Comparison of ENCODE assay signal across 33 cellular contexts in the genomic region with DNA sequence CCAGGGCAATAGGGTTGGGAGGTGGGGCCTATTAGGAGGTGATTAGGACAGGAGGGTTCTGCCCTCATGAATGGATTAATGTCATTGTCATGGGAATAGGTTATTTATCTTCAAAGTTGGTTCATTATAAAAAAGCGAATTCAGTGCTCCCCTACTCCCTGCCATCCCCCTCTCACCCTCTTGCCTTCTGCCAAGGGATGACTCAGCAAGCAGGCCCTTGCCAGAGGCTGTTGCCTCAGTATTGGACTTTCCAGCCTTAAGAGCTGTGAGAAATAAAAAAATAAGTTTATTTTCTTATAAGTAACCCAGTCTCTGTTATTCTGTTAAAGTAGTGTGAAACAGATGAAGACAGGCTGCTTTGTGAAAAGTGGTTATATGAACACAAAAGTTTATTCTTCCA.
A peak's percentile ranks its signal among the peaks of the same experiment; 100 is the strongest.
DNase-seq lines count a peak whose midpoint lies in the region; ATAC-seq, FAIRE-seq and TF ChIP-seq lines count a peak whose summit lies in the region.
"Had no signal": no experiment of that assay in that cellular context is flagged by ENCODE, and none has a peak within 500 bp of the region (broad histone marks: within the 10 kb centered on the region; RNA-seq: fewer than 3 reads in every experiment).

No MANE protein-coding gene starts in this region.

- no peak for ATAC-seq in HG03159 (IDR thresholded peaks at IDR 0.05; ENCODE audit: unreplicated experiment)
- ATAC-seq: body of pancreas; GM12878; left lobe of liver; stimulated activated memory B cell treated with anti-CD40 and anti-IgM and Interleukin-4, amounts not matched to agents 10 μg/mL and 1 μg/mL and 100 μg/mL, for 72 hours had no signal

- no peak overlapping the region for H3K27ac Mint-ChIP-seq in progenitor cell of endocrine pancreas
- H3K27ac Mint-ChIP-seq: activated CD4-positive, alpha-beta T cell treated with anti-CD3 and anti-CD28 coated beads, Interleukin-2, amount 10 ng/mL, durations not matched to agents 24 days and 14 days; activated T-cell treated with anti-CD3 and anti-CD28 coated beads, Interleukin-2, amount 50 U/mL, for 24 hours; CD4-positive, alpha-beta T cell; immature natural killer cell; nephron progenitor cell; stimulated activated memory B cell treated with anti-CD40 and anti-IgM and Interleukin-4, amounts not matched to agents 10 μg/mL and 1 μg/mL and 100 μg/mL, for 72 hours; type B pancreatic cell had no signal

- no peak overlapping the region for H3K4me3 ChIP-seq in epithelial cell of esophagus (ENCODE audit: low read length)
- H3K4me3 ChIP-seq: body of pancreas, esophagus muscularis mucosa, GM12878, SJCRH30 had no signal

- FAIRE-seq in urothelium cell line (lab: Jason Lieb, UNC) = no peak
- FAIRE-seq: GM12878, H54, RCC 7860 had no signal

- peaks cover 1% of the 10 kb centered on the region for H3K4me1 Mint-ChIP-seq in progenitor cell of endocrine pancreas (ENCODE audit: low read depth)
- H3K4me1 Mint-ChIP-seq: activated CD4-positive, alpha-beta T cell treated with anti-CD3 and anti-CD28 coated beads, Interleukin-2, amount 10 ng/mL, durations not matched to agents 24 days and 14 days; immature natural killer cell; nephron progenitor cell; stimulated activated memory B cell treated with anti-CD40 and anti-IgM and Interleukin-4, amounts not matched to agents 10 μg/mL and 1 μg/mL and 100 μg/mL, for 72 hours had no signal

- peaks cover 8% of the 10 kb centered on the region for H3K9me3 Mint-ChIP-seq in progenitor cell of endocrine pancreas (ENCODE audit: low read depth)
- H3K9me3 Mint-ChIP-seq: CD4-positive, alpha-beta T cell had no signal

- H3K36me3 Mint-ChIP-seq in progenitor cell of endocrine pancreas (ENCODE audit: insufficient read depth) = peaks cover 2% of the 10 kb centered on the region
- H3K36me3 Mint-ChIP-seq: immature natural killer cell; stimulated activated memory B cell treated with anti-CD40 and anti-IgM and Interleukin-4, amounts not matched to agents 10 μg/mL and 1 μg/mL and 100 μg/mL, for 72 hours; type B pancreatic cell had no signal

- H3K27me3 Mint-ChIP-seq in progenitor cell of endocrine pancreas = no peaks in the 10 kb centered on the region
- H3K27me3 Mint-ChIP-seq: activated CD4-positive, alpha-beta T cell treated with anti-CD3 and anti-CD28 coated beads, Interleukin-2, amount 10 ng/mL, durations not matched to agents 24 days and 14 days; activated T-cell treated with anti-CD3 and anti-CD28 coated beads, Interleukin-2, amount 50 U/mL, for 24 hours; CD4-positive, alpha-beta T cell had no signal

- TF ChIP-seq CTCF in epithelial cell of esophagus (IDR thresholded peaks at IDR 0.05; ENCODE audit: insufficient read depth, low read depth, low read length, missing control alignments) = no peak
- TF ChIP-seq CTCF in progenitor cell of endocrine pancreas (IDR thresholded peaks at IDR 0.05; ENCODE audit: unreplicated experiment) = no peak

- peak; percentile 11 for DNase-seq in DMS 273 (lab: John Stamatoyannopoulos, UW; ENCODE audit: unreplicated experiment)
- no peak for DNase-seq in DMS 273 treated with DMSO at 0.1 percent for 48 hours (lab: John Stamatoyannopoulos, UW)
- DNase-seq in NCI-H82 treated with DMSO at 0.1 percent for 48 hours (lab: John Stamatoyannopoulos, UW; ENCODE audit: unreplicated experiment) = peak; percentile 81
- DNase-seq in epithelial cell of esophagus (ENCODE audit: low read depth) = peak; percentile 22
- DNase-seq in urothelium cell line (ENCODE audit: low spot score) = peak; percentile 54
- DNase-seq in progenitor cell of endocrine pancreas (ENCODE audit: low spot score, unreplicated experiment) = no peak
- no peak for DNase-seq in amygdala (lab: John Stamatoyannopoulos, UW)
- DNase-seq: activated CD4-positive, alpha-beta T cell treated with anti-CD3 and anti-CD28 coated beads, Interleukin-2, amount 10 ng/mL, durations not matched to agents 24 days and 14 days; activated gamma-delta T cell treated with Interleukin-2 at 50 U/mL for 16 hours; activated T-cell treated with anti-CD3 and anti-CD28 coated beads, Interleukin-2, amount 50 U/mL, for 24 hours; body of pancreas; CD4-positive, alpha-beta T cell; cerebellar nuclear complex; dermis blood vessel endothelial cell; EL; hypothalamus; immature natural killer cell; Karpas-422; MV-4-11; NCI-H1436; NCI-H226; nephron progenitor cell; SJCRH30; substantia nigra; T1000 had no signal

- H3K4me3 Mint-ChIP-seq in progenitor cell of endocrine pancreas (ENCODE audit: low read depth) = no peak overlapping the region
- H3K4me3 Mint-ChIP-seq: activated CD4-positive, alpha-beta T cell treated with anti-CD3 and anti-CD28 coated beads, Interleukin-2, amount 10 ng/mL, durations not matched to agents 24 days and 14 days; activated T-cell treated with anti-CD3 and anti-CD28 coated beads, Interleukin-2, amount 50 U/mL, for 24 hours; CD4-positive, alpha-beta T cell; immature natural killer cell; nephron progenitor cell; stimulated activated memory B cell treated with anti-CD40 and anti-IgM and Interleukin-4, amounts not matched to agents 10 μg/mL and 1 μg/mL and 100 μg/mL, for 72 hours; type B pancreatic cell had no signal

Comparison
In these comparisons a context has a peak if more than half of its experiments do, and no peak if none do; other contexts are left out.
1. DNase-seq: peak in DMS 273 (single experiment), NCI-H82 treated with DMSO at 0.1 percent for 48 hours (single experiment), epithelial cell of esophagus (single experiment) and urothelium cell line (single experiment); none in DMS 273 treated with DMSO at 0.1 percent for 48 hours (single experiment), progenitor cell of endocrine pancreas (single experiment) and amygdala (0 of 56).